In genomic region chr7:158016171-158017087, GRCh38 we compare ENCODE assay signal across 10 cellular contexts.
DNase-seq lines count a peak whose midpoint lies in the region; ATAC-seq and TF ChIP-seq lines count a peak whose summit lies in the region.
"Had no signal": no experiment of that assay in that cellular context is flagged by ENCODE, and none has a peak within 500 bp of the region (broad histone marks: within the 10 kb centered on the region; RNA-seq: fewer than 3 reads in every experiment).

No MANE protein-coding gene starts in this region.

- no peak overlapping the region for H3K27ac ChIP-seq in left lung
- no peak overlapping the region for H3K27ac ChIP-seq in tibial artery
- no peak overlapping the region for H3K27ac ChIP-seq in naive thymus-derived CD4-positive, alpha-beta T cell (ENCODE audit: low read depth, low read length)
- no peak overlapping the region for H3K27ac ChIP-seq in effector memory CD4-positive, alpha-beta T cell (ENCODE audit: insufficient read depth, low read length, poor library complexity, severe bottlenecking)
- H3K27ac ChIP-seq: A549 had no signal

- CTCF ChIA-PET in naive thymus-derived CD4-positive, alpha-beta T cell (lab: Charles Lee) = no interaction called here

- POLR2A ChIA-PET in naive thymus-derived CD4-positive, alpha-beta T cell (lab: Charles Lee) = no interaction called here

- H3K9me3 Mint-ChIP-seq in naive thymus-derived CD4-positive, alpha-beta T cell = no peaks in the 10 kb centered on the region
- H3K9me3 Mint-ChIP-seq: neural crest cell had no signal

- ATAC-seq in left lung = peak; percentile 74
- no peak for ATAC-seq in naive thymus-derived CD4-positive, alpha-beta T cell
- ATAC-seq: A549 had no signal

- H3K4me1 ChIP-seq in left lung (peaks cover 3 to 7% of the 10 kb centered on the region in 2 donors), tibial artery (peaks cover 0 to 11% (median 6%) of the 10 kb centered on the region in 4 donors)
- H3K4me1 ChIP-seq in naive thymus-derived CD4-positive, alpha-beta T cell (ENCODE audit: control insufficient read depth in 2 of 2, insufficient read depth in 2 of 2, low read length in 2 of 2) = no peaks in the 10 kb centered on the region
- no peaks in the 10 kb centered on the region for H3K4me1 ChIP-seq in effector memory CD4-positive, alpha-beta T cell (ENCODE audit: control insufficient read depth, insufficient read depth, low read length, poor library complexity, severe bottlenecking)
- H3K4me1 ChIP-seq: A549 had no signal

- H3K27me3 Mint-ChIP-seq in naive thymus-derived CD4-positive, alpha-beta T cell = peaks cover 0 to 3% (median 0%) of the 10 kb centered on the region in 5 donors

- peak; percentile 60 for DNase-seq in DMS53 (lab: John Stamatoyannopoulos, UW)
- DNase-seq in DMS53 treated with DMSO at 0.1 percent for 48 hours (lab: John Stamatoyannopoulos, UW; ENCODE audit: unreplicated experiment) = no peak
- peak in 42 of 58 donors; percentile 14 to 87 (median 50) for DNase-seq in anterior cingulate cortex (lab: John Stamatoyannopoulos, UW)
- DNase-seq in left lung = peak in 1 of 2 donors; percentile 25
- DNase-seq in tibial artery = peak; percentile 18 to 61
- no peak for DNase-seq in stimulated activated CD4-positive, alpha-beta T cell treated with anti-CD3 and anti-CD28 coated beads, Interleukin-12 subunit alpha, Interleukin-12 subunit beta, amount 100 ng/mL, for 4 hours
- no peak for DNase-seq in naive thymus-derived CD4-positive, alpha-beta T cell
- no peak for DNase-seq in effector memory CD4-positive, alpha-beta T cell

- H3K27ac Mint-ChIP-seq in naive thymus-derived CD4-positive, alpha-beta T cell = no peak overlapping the region

- TF ChIP-seq CTCF in left lung (IDR thresholded peaks at IDR 0.05) (no peak), tibial artery (IDR thresholded peaks at IDR 0.05) (no peak)

- intact Hi-C loops in left lung (cut with DNase I) (no loop called here), tibial artery (cut with DNase I; ENCODE audit: low total_unique reads) (no loop called here)
- intact Hi-C loops in naive thymus-derived CD4-positive, alpha-beta T cell (cut with micrococcal nuclease) = no loop called here

- no peaks in the 10 kb centered on the region for H3K9me3 ChIP-seq in left lung
- no peaks in the 10 kb centered on the region for H3K9me3 ChIP-seq in tibial artery
- H3K9me3 ChIP-seq in naive thymus-derived CD4-positive, alpha-beta T cell (ENCODE audit: control insufficient read depth in 2 of 3, low read length in 3 of 3) = no peaks in the 10 kb centered on the region
- H3K9me3 ChIP-seq in effector memory CD4-positive, alpha-beta T cell (ENCODE audit: control insufficient read depth, low read length) = no peaks in the 10 kb centered on the region
- H3K9me3 ChIP-seq: A549 had no signal

- H3K27me3 ChIP-seq in left lung (peaks cover 0 to 14% of the 10 kb centered on the region in 2 donors), tibial artery (peaks cover 0 to 20% of the 10 kb centered on the region in 2 donors)
- H3K27me3 ChIP-seq in naive thymus-derived CD4-positive, alpha-beta T cell (ENCODE audit: control insufficient read depth in 2 of 2, insufficient read depth in 2 of 2, low read length in 2 of 2) = no peaks in the 10 kb centered on the region
- H3K27me3 ChIP-seq in effector memory CD4-positive, alpha-beta T cell (replicated peaks; ENCODE audit: control insufficient read depth, insufficient read depth, low read length, poor library complexity, severe bottlenecking) = no peaks in the 10 kb centered on the region

- H3K36me3 ChIP-seq in left lung = no peaks in the 10 kb centered on the region
- no peaks in the 10 kb centered on the region for H3K36me3 ChIP-seq in tibial artery
- H3K36me3 ChIP-seq in naive thymus-derived CD4-positive, alpha-beta T cell (ENCODE audit: control insufficient read depth in 2 of 3, insufficient read depth in 3 of 3, low read length in 3 of 3) = no peaks in the 10 kb centered on the region
- H3K36me3 ChIP-seq in effector memory CD4-positive, alpha-beta T cell (ENCODE audit: control insufficient read depth, insufficient read depth, low read length) = no peaks in the 10 kb centered on the region

- no peaks in the 10 kb centered on the region for H3K36me3 Mint-ChIP-seq in naive thymus-derived CD4-positive, alpha-beta T cell

- H3K4me3 Mint-ChIP-seq in naive thymus-derived CD4-positive, alpha-beta T cell = no peak overlapping the region
- H3K4me3 Mint-ChIP-seq: neural crest cell had no signal

- H3K4me3 ChIP-seq in left lung (peak overlapping the region in 1 of 2 donors; percentile 13), tibial artery (peak overlapping the region; percentile 6 to 31)
- no peak overlapping the region for H3K4me3 ChIP-seq in naive thymus-derived CD4-positive, alpha-beta T cell (ENCODE audit: low read length)
- no peak overlapping the region for H3K4me3 ChIP-seq in effector memory CD4-positive, alpha-beta T cell (ENCODE audit: insufficient read depth, low read depth, low read length, poor library complexity, severe bottlenecking)
- H3K4me3 ChIP-seq: A549 had no signal

- peaks cover 0 to 8% (median 0%) of the 10 kb centered on the region in 7 donors for H3K4me1 Mint-ChIP-seq in naive thymus-derived CD4-positive, alpha-beta T cell

Comparison
In these comparisons a context has a peak if more than half of its experiments do, and no peak if none do; other contexts are left out.
1. DNase-seq: peak in DMS53 (single experiment), anterior cingulate cortex (42 of 58) and tibial artery (2 of 2); none in DMS53 treated with DMSO at 0.1 percent for 48 hours (single experiment), stimulated activated CD4-positive, alpha-beta T cell treated with anti-CD3 and anti-CD28 coated beads, Interleukin-12 subunit alpha, Interleukin-12 subunit beta, amount 100 ng/mL, for 4 hours (single experiment), naive thymus-derived CD4-positive, alpha-beta T cell (0 of 9) and effector memory CD4-positive, alpha-beta T cell (0 of 3).
2. H3K4me3 ChIP-seq: peak in tibial artery (2 of 2); none in naive thymus-derived CD4-positive, alpha-beta T cell (single experiment) and effector memory CD4-positive, alpha-beta T cell (single experiment).